8 cellular contexts compared by ENCODE assay signal in genomic region chr4:40309250-40309774, GRCh38. TPM values are rescaled to one million over a fixed set of nuclear protein-coding genes. Genes with fewer than 3 reads are reported as not detected.
A peak's percentile ranks its signal among the peaks of the same experiment; 100 is the strongest.
DNase-seq lines count a peak whose midpoint lies in the region; ATAC-seq lines count a peak whose summit lies in the region.

No MANE protein-coding gene starts in this region.

- peaks cover 50% of the 10 kb centered on the region for H3K4me1 ChIP-seq in effector memory CD4-positive, alpha-beta T cell (ENCODE audit: control insufficient read depth, insufficient read depth, low read length, poor library complexity, severe bottlenecking)

- peaks cover 13% of the 10 kb centered on the region for H3K36me3 Mint-ChIP-seq in activated CD4-positive, alpha-beta T cell treated with anti-CD3 and anti-CD28 coated beads, Interleukin-2, amount 10 ng/mL, durations not matched to agents 7 days and 5 days (ENCODE audit: low read depth)

- peaks cover 7% of the 10 kb centered on the region for H3K9me3 Mint-ChIP-seq in activated CD4-positive, alpha-beta T cell treated with anti-CD3 and anti-CD28 coated beads, Interleukin-2, amount 10 ng/mL, durations not matched to agents 7 days and 5 days

- H3K27ac Mint-ChIP-seq in activated CD4-positive, alpha-beta T cell treated with anti-CD3 and anti-CD28 coated beads, Interleukin-2, amount 10 ng/mL, durations not matched to agents 7 days and 5 days: peak overlapping the region; percentile 99

- peak overlapping the region; percentile 83 for H3K27ac ChIP-seq in effector memory CD4-positive, alpha-beta T cell (ENCODE audit: insufficient read depth, low read length, poor library complexity, severe bottlenecking)

- H3K4me3 Mint-ChIP-seq in activated CD4-positive, alpha-beta T cell treated with anti-CD3 and anti-CD28 coated beads, Interleukin-2, amount 10 ng/mL, durations not matched to agents 7 days and 5 days: peak overlapping the region; percentile 55

- ATAC-seq in GM18907 (IDR thresholded peaks at IDR 0.05; ENCODE audit: unreplicated experiment) (peak; percentile 35), HG03565 (IDR thresholded peaks at IDR 0.05; ENCODE audit: unreplicated experiment) (peak; percentile 29), HG03025 (IDR thresholded peaks at IDR 0.05; ENCODE audit: low FRiP score, unreplicated experiment) (no peak)

- POLR2A ChIA-PET in activated CD4-positive, alpha-beta T cell treated with anti-CD3 and anti-CD28 coated beads, Interleukin-2, amount 10 ng/mL, durations not matched to agents 7 days and 5 days (lab: Charles Lee): interaction anchor here (0.5 to 1.0 kb wide), 4 partner anchors 81 to 182 kb away, joined by 3 to 4 read pairs (median 4); no protein-coding TSS in a partner anchor

- no peaks in the 10 kb centered on the region for H3K27me3 Mint-ChIP-seq in activated CD4-positive, alpha-beta T cell treated with anti-CD3 and anti-CD28 coated beads, Interleukin-2, amount 10 ng/mL, durations not matched to agents 7 days and 5 days

- H3K4me1 Mint-ChIP-seq in activated CD4-positive, alpha-beta T cell treated with anti-CD3 and anti-CD28 coated beads, Interleukin-2, amount 10 ng/mL, durations not matched to agents 7 days and 5 days: peaks cover 86% of the 10 kb centered on the region

- H3K36me3 ChIP-seq in effector memory CD4-positive, alpha-beta T cell (ENCODE audit: control insufficient read depth, insufficient read depth, low read length): peaks cover 3% of the 10 kb centered on the region

- CTCF ChIA-PET in activated CD4-positive, alpha-beta T cell treated with anti-CD3 and anti-CD28 coated beads, Interleukin-2, amount 10 ng/mL, durations not matched to agents 7 days and 5 days (lab: Charles Lee): interaction anchor here (0.6 to 4.6 kb wide), 21 partner anchors 8 to 268 kb away, joined by 3 to 20 read pairs (median 4); partner anchors contain the start of genes N4BP2 and RHOH

- peak; percentile 94 for DNase-seq in activated CD4-positive, alpha-beta T cell treated with anti-CD3 and anti-CD28 coated beads, Interleukin-2, amount 10 ng/mL, durations not matched to agents 7 days and 5 days
- peak; percentile 77 to 85 (median 82) for DNase-seq in effector memory CD4-positive, alpha-beta T cell
- DNase-seq in middle frontal gyrus (ENCODE audit: extremely low spot score, low spot score) (peak; percentile 57), NCI-H1105 (lab: John Stamatoyannopoulos, UW) (no peak)
- DNase-seq in stimulated activated CD8-positive, alpha-beta memory T cell treated with anti-CD3 and anti-CD28 coated beads, Interleukin-4, amount 100 ng/mL, for 48 hours: peak; percentile 96

- H3K9me3 ChIP-seq in effector memory CD4-positive, alpha-beta T cell (ENCODE audit: control insufficient read depth, low read length): no peaks in the 10 kb centered on the region

- no peaks in the 10 kb centered on the region for H3K27me3 ChIP-seq in effector memory CD4-positive, alpha-beta T cell (replicated peaks; ENCODE audit: control insufficient read depth, insufficient read depth, low read length, poor library complexity, severe bottlenecking)

- H3K4me3 ChIP-seq in effector memory CD4-positive, alpha-beta T cell (ENCODE audit: insufficient read depth, low read depth, low read length, poor library complexity, severe bottlenecking): peak overlapping the region; percentile 32

RNA-seq across cellular contexts. Expression of gene CHRNA9, which starts 25.8 kb away (rescaled TPM):
- not detected for total RNA-seq in activated CD4-positive, alpha-beta T cell treated with anti-CD3 and anti-CD28 coated beads, Interleukin-2, amount 10 ng/mL, durations not matched to agents 7 days and 5 days
